In genomic region chr2:156447761-156448160, GRCh38 we compare ENCODE assay signal across 27 cellular contexts.
"Had no signal": no experiment of that assay in that cellular context is flagged by ENCODE, and none has a peak within 500 bp of the region (broad histone marks: within the 10 kb centered on the region; RNA-seq: fewer than 3 reads in every experiment).

No MANE protein-coding gene starts in this region.

- ATAC-seq: effector memory CD8-positive, alpha-beta T cell; left ventricle myocardium superior; lower lobe of right lung; natural killer cell; sciatic nerve; stimulated activated memory B cell treated with anti-CD40 and anti-IgM and Interleukin-4, amounts not matched to agents 10 μg/mL and 1 μg/mL and 100 μg/mL, for 72 hours; stimulated activated naive CD8-positive, alpha-beta T cell treated with anti-CD3 and anti-CD28 coated beads, Interleukin-15, Interleukin-2, amounts not matched to agents 100 U/mL and 50 U/mL, for 24 hours had no signal

- H3K27me3 Mint-ChIP-seq: effector memory CD8-positive, alpha-beta T cell; stimulated activated memory B cell treated with anti-CD40 and anti-IgM and Interleukin-4, amounts not matched to agents 10 μg/mL and 1 μg/mL and 100 μg/mL, for 72 hours had no signal

- H3K4me3 ChIP-seq: coronary artery, esophagus squamous epithelium, lower lobe of right lung, prostate gland, right atrium auricular region, spleen, thoracic aorta, tibial nerve, upper lobe of left lung had no signal

- H3K27ac Mint-ChIP-seq: effector memory CD8-positive, alpha-beta T cell; natural killer cell; stimulated activated memory B cell treated with anti-CD40 and anti-IgM and Interleukin-4, amounts not matched to agents 10 μg/mL and 1 μg/mL and 100 μg/mL, for 72 hours had no signal

- H3K27me3 ChIP-seq: esophagus squamous epithelium, right atrium auricular region, spleen, tibial nerve, upper lobe of left lung had no signal

- H3K36me3 ChIP-seq: esophagus squamous epithelium, lower lobe of right lung, prostate gland, right atrium auricular region, thoracic aorta, tibial nerve, upper lobe of left lung had no signal

- H3K9me3 Mint-ChIP-seq: effector memory CD8-positive, alpha-beta T cell; natural killer cell; stimulated activated memory B cell treated with anti-CD40 and anti-IgM and Interleukin-4, amounts not matched to agents 10 μg/mL and 1 μg/mL and 100 μg/mL, for 72 hours had no signal

- H3K27ac ChIP-seq: coronary artery, esophagus squamous epithelium, lower lobe of right lung, parathyroid adenoma, prostate gland, right atrium auricular region, spleen, thoracic aorta, tibial nerve, upper lobe of left lung had no signal

- H3K4me3 Mint-ChIP-seq: effector memory CD8-positive, alpha-beta T cell; immature natural killer cell; natural killer cell; stimulated activated memory B cell treated with anti-CD40 and anti-IgM and Interleukin-4, amounts not matched to agents 10 μg/mL and 1 μg/mL and 100 μg/mL, for 72 hours had no signal

- H3K4me1 ChIP-seq: lower lobe of right lung, parathyroid adenoma, prostate gland, right atrium auricular region, upper lobe of left lung had no signal

- FAIRE-seq: endometrium, frontal cortex, urothelium cell line had no signal

- H3K36me3 Mint-ChIP-seq: natural killer cell had no signal

- DNase-seq: effector memory CD8-positive, alpha-beta T cell; erythroblast; esophagus squamous epithelium; hypothalamus; immature natural killer cell; islet precursor cell; kidney glomerular epithelial cell; left ventricle myocardium superior; lower lobe of right lung; natural killer cell; occipital lobe; spleen; stimulated activated CD4-positive, alpha-beta T cell treated with anti-CD3 and anti-CD28 coated beads, Interleukin-4, amount 100 ng/mL, for 4 hours; stimulated activated naive CD8-positive, alpha-beta T cell treated with anti-CD3 and anti-CD28 coated beads, Interleukin-15, Interleukin-2, amounts not matched to agents 100 U/mL and 50 U/mL, for 24 hours; substantia nigra; upper lobe of left lung had no signal

- H3K9ac ChIP-seq: parathyroid adenoma had no signal

- H3K9me3 ChIP-seq: esophagus squamous epithelium, lower lobe of right lung, prostate gland, right atrium auricular region, spleen, thoracic aorta, tibial nerve, upper lobe of left lung had no signal

- H2AFZ ChIP-seq: parathyroid adenoma had no signal
